ENCODE assay signal across 27 cellular contexts in genomic region chr7:56030340-56030739, GRCh38.
"Had no signal": no experiment of that assay in that cellular context is flagged by ENCODE, and none has a peak within 500 bp of the region (broad histone marks: within the 10 kb centered on the region; RNA-seq: fewer than 3 reads in every experiment).

No MANE protein-coding gene starts in this region.

- H3K4me1 ChIP-seq: testis, thyroid gland, vagina had no signal

- H3K27ac Mint-ChIP-seq: immature natural killer cell; naive thymus-derived CD8-positive, alpha-beta T cell; nephron; stimulated activated naive B cell treated with anti-CD40 and anti-IgM and Interleukin-4, amounts not matched to agents 10 μg/mL and 1 μg/mL and 100 μg/mL, for 72 hours had no signal

- H3K27me3 ChIP-seq: left lung, pancreas, sigmoid colon, stomach, testis, thyroid gland, transverse colon, upper lobe of left lung, vagina had no signal

- ATAC-seq: left lung; lower lobe of right lung; naive thymus-derived CD8-positive, alpha-beta T cell; right cardiac atrium; stimulated activated naive B cell treated with anti-CD40 and anti-IgM and Interleukin-4, amounts not matched to agents 10 μg/mL and 1 μg/mL and 100 μg/mL, for 72 hours; stimulated activated naive CD8-positive, alpha-beta T cell treated with anti-CD3 and anti-CD28 coated beads, Interleukin-15, Interleukin-2, amounts not matched to agents 100 U/mL and 50 U/mL, for 24 hours had no signal

- H3K27me3 Mint-ChIP-seq: naive thymus-derived CD8-positive, alpha-beta T cell; stimulated activated naive B cell treated with anti-CD40 and anti-IgM and Interleukin-4, amounts not matched to agents 10 μg/mL and 1 μg/mL and 100 μg/mL, for 72 hours had no signal

- H3K4me3 Mint-ChIP-seq: immature natural killer cell; naive thymus-derived CD8-positive, alpha-beta T cell; nephron; neural crest cell; stimulated activated naive B cell treated with anti-CD40 and anti-IgM and Interleukin-4, amounts not matched to agents 10 μg/mL and 1 μg/mL and 100 μg/mL, for 72 hours had no signal

- H3K4me3 ChIP-seq: left lung, lower lobe of right lung, pancreas, sigmoid colon, stomach, testis, thyroid gland, transverse colon, upper lobe of left lung, vagina had no signal

- H3K36me3 ChIP-seq: lower lobe of right lung, pancreas, thyroid gland, transverse colon, vagina had no signal

- DNase-seq: hypothalamus; immature natural killer cell; kidney; left colon; left lung; lower lobe of right lung; mammary epithelial cell; mesenchymal stem cell; naive thymus-derived CD8-positive, alpha-beta T cell; nucleus accumbens; pancreas; retina; right cardiac atrium; sigmoid colon; stimulated activated CD4-positive, alpha-beta T cell treated with anti-CD3 and anti-CD28 coated beads, Interleukin-1b, Interleukin-23, amount 100 ng/mL, for 48 hours; stimulated activated CD4-positive, alpha-beta T cell treated with anti-CD3 and anti-CD28 coated beads, Interleukin-2, amount 100 ng/mL, for 48 hours; stimulated activated CD4-positive, alpha-beta T cell treated with anti-CD3 and anti-CD28 coated beads, Interleukin-4, amount 100 ng/mL, for 4 hours; stimulated activated naive B cell treated with anti-CD40 and anti-IgM and Interleukin-4, amounts not matched to agents 10 μg/mL and 1 μg/mL and 100 μg/mL, for 72 hours; stimulated activated naive CD8-positive, alpha-beta T cell treated with anti-CD3 and anti-CD28 coated beads, Interleukin-15, Interleukin-2, amounts not matched to agents 100 U/mL and 50 U/mL, for 24 hours; stomach; testis; thyroid gland; transverse colon; upper lobe of left lung had no signal

- H3K9me3 Mint-ChIP-seq: immature natural killer cell; naive thymus-derived CD8-positive, alpha-beta T cell; nephron; neural crest cell; stimulated activated naive B cell treated with anti-CD40 and anti-IgM and Interleukin-4, amounts not matched to agents 10 μg/mL and 1 μg/mL and 100 μg/mL, for 72 hours had no signal

- H3K27ac ChIP-seq: left lung, lower lobe of right lung, pancreas, sigmoid colon, testis, thyroid gland, upper lobe of left lung, vagina had no signal

- H3K36me3 Mint-ChIP-seq: immature natural killer cell had no signal

- H3K9me3 ChIP-seq: left lung, lower lobe of right lung, pancreas, sigmoid colon, stomach, testis, thyroid gland, transverse colon, upper lobe of left lung, vagina had no signal
